ENCODE assay signal across 8 cellular contexts in genomic region chr10:32367793-32368453, GRCh38. TPM values are rescaled to one million over a fixed set of nuclear protein-coding genes. Genes with fewer than 3 reads are reported as not detected.
DNase-seq lines count a peak whose midpoint lies in the region; ATAC-seq, FAIRE-seq and TF ChIP-seq lines count a peak whose summit lies in the region.

No MANE protein-coding gene starts in this region.

- ATAC-seq in HG03045 (IDR thresholded peaks at IDR 0.05; ENCODE audit: unreplicated experiment): no peak

- H3K9me3 Mint-ChIP-seq in activated CD4-positive, alpha-beta T cell treated with anti-CD3 and anti-CD28 coated beads, Interleukin-2, amount 10 ng/mL, durations not matched to agents 24 days and 14 days: no peaks in the 10 kb centered on the region

- intact Hi-C loops in activated CD4-positive, alpha-beta T cell treated with anti-CD3 and anti-CD28 coated beads, Interleukin-2, amount 10 ng/mL, durations not matched to agents 24 days and 14 days (cut with micrococcal nuclease): loop anchor here (1.0 kb wide), 4 partner anchors 11 to 177 kb away; partner anchors contain the start of gene EPC1

- no peaks in the 10 kb centered on the region for H3K9me3 ChIP-seq in liver (ENCODE audit: control insufficient read depth in 4 of 4, low read length in 3 of 4)

- H3K36me3 ChIP-seq in liver (ENCODE audit: control insufficient read depth in 4 of 4, insufficient read depth in 3 of 4, low read depth in 1 of 4, low read length in 3 of 4): no peaks in the 10 kb centered on the region

- 21% methylated on average over 7 of the region's 7 CpGs for WGBS in liver

- H3K27me3 ChIP-seq in liver (ENCODE audit: control insufficient read depth in 4 of 4, insufficient read depth in 4 of 4, low read length in 3 of 4): no peaks in the 10 kb centered on the region

- peak overlapping the region in 1 of 2 donors; percentile 45 for H3K27ac ChIP-seq in liver (ENCODE audit: low read depth in 1 of 2, low read length in 2 of 2)

- peak; percentile 55 for TF ChIP-seq CTCF in GM12875 (IDR thresholded peaks at IDR 0.05; ENCODE audit: borderline replicate concordance, insufficient read depth, low read depth, low read length)
- TF ChIP-seq CTCF in liver (IDR thresholded peaks at IDR 0.05; ENCODE audit: low read depth, low read length, missing input control): peak; percentile 78

- peak overlapping the region; percentile 40 to 74 for H3K9ac ChIP-seq in liver (ENCODE audit: low read depth in 1 of 2, low read length in 2 of 2)

- H3K4me3 ChIP-seq in GM12875 (ENCODE audit: low read depth, low read length): no peak overlapping the region
- H3K4me3 ChIP-seq in liver (ENCODE audit: low read depth in 1 of 3, low read length in 3 of 3): no peak overlapping the region

- H3K27ac Mint-ChIP-seq in activated CD4-positive, alpha-beta T cell treated with anti-CD3 and anti-CD28 coated beads, Interleukin-2, amount 10 ng/mL, durations not matched to agents 24 days and 14 days: no peak overlapping the region

- H3K36me3 Mint-ChIP-seq in activated CD4-positive, alpha-beta T cell treated with anti-CD3 and anti-CD28 coated beads, Interleukin-2, amount 10 ng/mL, durations not matched to agents 24 days and 14 days (ENCODE audit: low read depth): peaks cover 7% of the 10 kb centered on the region

- peak; percentile 87 to 88 for TF ChIP-seq RAD21 in liver (IDR thresholded peaks at IDR 0.05)

- peak overlapping the region; percentile 41 for H3K4me3 Mint-ChIP-seq in activated CD4-positive, alpha-beta T cell treated with anti-CD3 and anti-CD28 coated beads, Interleukin-2, amount 10 ng/mL, durations not matched to agents 24 days and 14 days

- no peaks in the 10 kb centered on the region for H3K27me3 Mint-ChIP-seq in activated CD4-positive, alpha-beta T cell treated with anti-CD3 and anti-CD28 coated beads, Interleukin-2, amount 10 ng/mL, durations not matched to agents 24 days and 14 days

- DNase-seq in NCI-H1694 treated with DMSO at 0.1 percent for 48 hours (lab: John Stamatoyannopoulos, UW): peak; percentile 43
- peak; percentile 91 for DNase-seq in activated CD4-positive, alpha-beta T cell treated with anti-CD3 and anti-CD28 coated beads, Interleukin-2, amount 10 ng/mL, durations not matched to agents 24 days and 14 days
- peak; percentile 53 to 67 (median 66) for DNase-seq in stimulated activated CD4-positive, alpha-beta T cell treated with anti-CD3 and anti-CD28 coated beads, TNF-alpha, amount 100 ng/mL, for 24 hours (ENCODE audit: low read depth in 3 of 3)

- H3K4me1 ChIP-seq in liver (ENCODE audit: control insufficient read depth in 4 of 4, insufficient read depth in 4 of 4, low read length in 3 of 4): peaks cover 3 to 16% (median 10%) of the 10 kb centered on the region in 4 donors

- H3K4me1 Mint-ChIP-seq in activated CD4-positive, alpha-beta T cell treated with anti-CD3 and anti-CD28 coated beads, Interleukin-2, amount 10 ng/mL, durations not matched to agents 24 days and 14 days: peaks cover 32% of the 10 kb centered on the region

- FAIRE-seq in A204.1 (lab: Jason Lieb, UNC): peak; percentile 88
- peak; percentile 82 for FAIRE-seq in colon (lab: Jason Lieb, UNC)

TF ChIP-seq in liver, 16 proteins besides CTCF, POLR2A, EP300 and RAD21:
- TF ChIP-seq NR2F2 (IDR thresholded peaks at IDR 0.05): no peak
- no peak for TF ChIP-seq TAF1 (conservative IDR thresholded peaks at IDR 0.05)
- no peak for TF ChIP-seq JUND (IDR thresholded peaks at IDR 0.05)
- no peak for TF ChIP-seq FOXA1 (IDR thresholded peaks at IDR 0.05)
- TF ChIP-seq, protein P1, sequence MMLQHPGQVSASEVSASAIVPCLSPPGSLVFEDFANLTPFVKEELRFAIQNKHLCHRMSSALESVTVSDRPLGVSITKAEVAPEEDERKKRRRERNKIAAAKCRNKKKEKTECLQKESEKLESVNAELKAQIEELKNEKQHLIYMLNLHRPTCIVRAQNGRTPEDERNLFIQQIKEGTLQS (IDR thresholded peaks at IDR 0.05): no peak
- TF ChIP-seq, protein P2, sequence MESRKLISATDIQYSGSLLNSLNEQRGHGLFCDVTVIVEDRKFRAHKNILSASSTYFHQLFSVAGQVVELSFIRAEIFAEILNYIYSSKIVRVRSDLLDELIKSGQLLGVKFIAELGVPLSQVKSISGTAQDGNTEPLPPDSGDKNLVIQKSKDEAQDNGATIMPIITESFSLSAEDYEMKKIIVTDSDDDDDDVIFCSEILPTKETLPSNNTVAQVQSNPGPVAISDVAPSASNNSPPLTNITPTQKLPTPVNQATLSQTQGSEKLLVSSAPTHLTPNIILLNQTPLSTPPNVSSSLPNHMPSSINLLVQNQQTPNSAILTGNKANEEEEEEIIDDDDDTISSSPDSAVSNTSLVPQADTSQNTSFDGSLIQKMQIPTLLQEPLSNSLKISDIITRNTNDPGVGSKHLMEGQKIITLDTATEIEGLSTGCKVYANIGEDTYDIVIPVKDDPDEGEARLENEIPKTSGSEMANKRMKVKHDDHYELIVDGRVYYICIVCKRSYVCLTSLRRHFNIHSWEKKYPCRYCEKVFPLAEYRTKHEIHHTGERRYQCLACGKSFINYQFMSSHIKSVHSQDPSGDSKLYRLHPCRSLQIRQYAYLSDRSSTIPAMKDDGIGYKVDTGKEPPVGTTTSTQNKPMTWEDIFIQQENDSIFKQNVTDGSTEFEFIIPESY (IDR thresholded peaks at IDR 0.05): no peak
- TF ChIP-seq YY1 (IDR thresholded peaks at IDR 0.05): peak; percentile 7
- no peak for TF ChIP-seq FOXA2 (IDR thresholded peaks at IDR 0.05)
- peak in 1 of 2 donors; percentile 28 for TF ChIP-seq HNF4A (conservative IDR thresholded peaks at IDR 0.05)
- TF ChIP-seq REST (IDR thresholded peaks at IDR 0.05): peak; percentile 85
- TF ChIP-seq GABPA (IDR thresholded peaks at IDR 0.05 in 1 of 2, conservative IDR thresholded peaks at IDR 0.05 in 1 of 2): no peak
- TF ChIP-seq, protein P3, sequence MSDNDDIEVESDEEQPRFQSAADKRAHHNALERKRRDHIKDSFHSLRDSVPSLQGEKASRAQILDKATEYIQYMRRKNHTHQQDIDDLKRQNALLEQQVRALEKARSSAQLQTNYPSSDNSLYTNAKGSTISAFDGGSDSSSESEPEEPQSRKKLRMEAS (IDR thresholded peaks at IDR 0.05): no peak
- no peak for TF ChIP-seq EGR1 (IDR thresholded peaks at IDR 0.05; ENCODE audit: low read depth in 2 of 2)
- no peak for TF ChIP-seq SP1 (IDR thresholded peaks at IDR 0.05)
- no peak for TF ChIP-seq HNF4G (IDR thresholded peaks at IDR 0.05)
- TF ChIP-seq RXRA (IDR thresholded peaks at IDR 0.05): peak in 1 of 2 donors; percentile 31

RNA-seq across cellular contexts. Expression of gene EPC1, which starts 21.0 kb away (rescaled TPM):
- 32.3 and 34.3 TPM in 2 replicates for total RNA-seq in activated CD4-positive, alpha-beta T cell treated with anti-CD3 and anti-CD28 coated beads, Interleukin-2, amount 10 ng/mL, durations not matched to agents 24 days and 14 days
- 10 to 100 TPM; 25.9 to 30.9 TPM for total RNA-seq in liver
- 1 to 10 TPM; 5.6 to 6.2 TPM for polyA plus RNA-seq in liver
